Comparison of ENCODE assay signal across 15 cellular contexts in the genomic region with DNA sequence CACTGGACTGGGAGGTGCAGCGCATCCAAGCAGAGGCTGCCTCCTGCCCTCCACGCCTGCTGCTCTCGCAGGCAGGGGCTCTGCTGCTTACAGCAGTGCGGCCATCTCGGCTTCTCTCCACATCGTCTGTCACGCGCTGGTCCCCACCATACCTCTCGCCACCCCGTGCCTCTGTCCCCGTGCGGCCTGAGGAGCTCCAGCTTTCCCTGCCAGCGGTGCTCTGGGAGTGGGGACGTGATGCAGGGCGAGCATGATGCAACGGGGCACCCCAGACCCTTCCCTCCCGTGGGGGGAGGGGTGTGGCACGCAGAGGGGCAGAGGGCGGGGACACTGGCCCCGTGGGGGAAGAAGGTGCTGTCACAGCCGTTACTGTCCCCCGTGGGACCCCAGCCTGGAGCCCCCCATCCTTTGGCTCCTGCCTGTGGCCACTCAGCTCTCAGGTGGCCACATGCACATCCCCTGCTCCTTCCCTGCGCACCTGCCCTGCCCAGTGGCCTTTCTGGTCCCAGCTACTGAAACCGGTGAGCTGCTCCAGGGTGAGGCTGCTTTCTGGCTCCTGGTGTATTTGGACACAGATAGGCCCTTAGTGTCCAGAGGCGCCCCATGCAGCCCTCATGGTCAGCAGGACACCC.
"Had no signal": no experiment of that assay in that cellular context is flagged by ENCODE, and none has a peak within 500 bp of the region (broad histone marks: within the 10 kb centered on the region; RNA-seq: fewer than 3 reads in every experiment).

No MANE protein-coding gene starts in this region.

- H3K27me3 ChIP-seq: ascending aorta, foreskin keratinocyte, thyroid gland, vagina had no signal

- DNase-seq: activated CD4-positive, alpha-beta T cell treated with anti-CD3 and anti-CD28 coated beads, Interleukin-2, amount 50 U/mL, for 48 hours; activated CD4-positive, CD25-positive, alpha-beta regulatory T cell treated with anti-CD3 and anti-CD28 coated beads, Interleukin-2, amount 50 U/mL, for 72 hours; activated gamma-delta T cell treated with Interleukin-2 at 50 U/mL for 16 hours; activated naive CD8-positive, alpha-beta T cell treated with anti-CD3 and anti-CD28 coated beads, Interleukin-2, amount 10 ng/mL, durations not matched to agents 7 days and 5 days; activated T-cell treated with anti-CD3 and anti-CD28 coated beads, Interleukin-2, amount 50 U/mL, for 72 hours; foreskin keratinocyte; islet precursor cell; naive B cell; nucleus accumbens; stimulated activated CD4-positive, alpha-beta T cell treated with anti-CD3 and anti-CD28 coated beads, Interleukin-15, amount 100 ng/mL, for 24 hours; stimulated activated CD4-positive, alpha-beta T cell treated with anti-CD3 and anti-CD28 coated beads, Interleukin-4, amount 100 ng/mL, for 24 hours; thyroid gland had no signal

- H3K27ac ChIP-seq: ascending aorta, foreskin keratinocyte, thyroid gland, vagina had no signal

- H3K4me1 ChIP-seq: foreskin keratinocyte had no signal

- ATAC-seq: activated T-cell treated with anti-CD3 and anti-CD28 coated beads, Interleukin-2, amount 50 U/mL, for 72 hours; foreskin keratinocyte had no signal

- H3K4me3 ChIP-seq: ascending aorta, thyroid gland, vagina had no signal

- FAIRE-seq: bronchial epithelial cell had no signal

- H3K9me3 ChIP-seq: ascending aorta, thyroid gland, vagina had no signal
